Comparison of ENCODE assay signal across 13 cellular contexts in the genomic region with DNA sequence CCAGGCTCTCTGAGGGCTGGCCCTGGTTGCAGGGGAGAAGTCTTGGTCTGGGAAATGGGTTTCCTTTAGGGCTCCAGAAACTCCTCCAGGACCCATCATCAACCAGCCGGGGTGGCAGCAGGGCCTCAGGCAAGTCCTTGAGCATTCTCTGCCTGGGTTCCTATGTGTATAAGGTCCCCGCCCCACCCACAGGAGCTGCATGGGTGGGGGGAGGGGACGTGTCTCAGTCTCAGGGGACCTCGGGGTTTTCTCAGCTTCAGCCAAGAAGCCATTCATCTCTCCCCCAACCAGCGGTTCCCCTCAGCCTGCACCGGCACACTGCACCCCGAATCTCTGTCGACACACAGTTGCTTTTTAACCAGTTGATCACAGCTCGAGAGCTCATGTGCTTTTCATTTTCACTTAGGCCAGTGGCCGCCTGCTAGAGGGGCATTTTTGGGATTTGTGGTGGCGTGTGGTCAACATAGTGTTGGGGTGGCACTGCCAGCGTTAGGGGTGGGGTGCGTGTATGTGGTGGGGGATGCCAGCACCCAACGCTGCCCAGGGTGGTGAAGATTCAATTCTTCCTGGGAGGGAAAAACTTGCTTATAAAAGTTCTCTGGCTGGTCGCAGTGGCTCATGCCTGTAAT. TPM values are rescaled to one million over a fixed set of nuclear protein-coding genes. Genes with fewer than 3 reads are reported as not detected.
DNase-seq lines count a peak whose midpoint lies in the region; ATAC-seq and TF ChIP-seq lines count a peak whose summit lies in the region.
"Had no signal": no experiment of that assay in that cellular context is flagged by ENCODE, and none has a peak within 500 bp of the region (broad histone marks: within the 10 kb centered on the region; RNA-seq: fewer than 3 reads in every experiment).

No MANE protein-coding gene starts in this region.

- no peak for TF ChIP-seq POLR2A in uterus (IDR thresholded peaks at IDR 0.05)

- H2BK5ac ChIP-seq in trophoblast cell (ENCODE audit: low read depth, low read length, poor library complexity), result no peak overlapping the region

- no peak overlapping the region for H4K12ac ChIP-seq in trophoblast cell (ENCODE audit: low read depth, low read length)

- H3K9me3 ChIP-seq in T-helper 17 cell (ENCODE audit: control insufficient read depth, low read length, poor library complexity, severe bottlenecking), result no peaks in the 10 kb centered on the region
- H3K9me3 ChIP-seq in uterus, result no peaks in the 10 kb centered on the region
- peaks cover 2% of the 10 kb centered on the region for H3K9me3 ChIP-seq in trophoblast cell (ENCODE audit: insufficient read depth, low read depth, low read length)
- H3K9me3 ChIP-seq: testis had no signal

- no peak overlapping the region for H3K4me2 ChIP-seq in trophoblast cell (ENCODE audit: low read length)

- H3K14ac ChIP-seq in trophoblast cell (ENCODE audit: low read length), result no peak overlapping the region

- H2BK120ac ChIP-seq in trophoblast cell (ENCODE audit: insufficient read depth, low read length, poor library complexity), result no peak overlapping the region

- no peak overlapping the region for H2AFZ ChIP-seq in trophoblast cell (ENCODE audit: insufficient read depth, low read length, poor library complexity)

- H3K27me3 ChIP-seq in uterus (peaks cover 0 to 35% of the 10 kb centered on the region in 2 donors), trophoblast cell (ENCODE audit: insufficient read depth, low read length) (peaks cover 32% of the 10 kb centered on the region)
- H3K27me3 ChIP-seq: testis had no signal

- no peak for ATAC-seq in T-helper 17 cell
- ATAC-seq in naive thymus-derived CD8-positive, alpha-beta T cell, result no peak

- no peak overlapping the region for H3K4ac ChIP-seq in trophoblast cell (ENCODE audit: low read depth, low read length)

- H3K4me1 ChIP-seq in uterus (no peaks in the 10 kb centered on the region), trophoblast cell (ENCODE audit: control insufficient read depth in 1 of 2, insufficient read depth in 2 of 2, low read length in 2 of 2) (no peaks in the 10 kb centered on the region)
- H3K4me1 ChIP-seq: testis had no signal

- DNase-seq in activated CD8-positive, alpha-beta memory T cell treated with anti-CD3 and anti-CD28 coated beads for 24 hours, result peak; percentile 71
- DNase-seq in activated CD8-positive, alpha-beta memory T cell treated with anti-CD3 and anti-CD28 coated beads, Interleukin-2, amount 50 U/mL, for 4 hours, result no peak
- DNase-seq in GM20000 (ENCODE audit: low spot score), result peak; percentile 80
- no peak for DNase-seq in T-helper 17 cell
- DNase-seq in naive thymus-derived CD8-positive, alpha-beta T cell, result peak in 1 of 10 donors; percentile 37
- DNase-seq in NK-92 treated with Interleukin-12 subunit alpha and Interleukin-12 subunit beta, amount 100 ng/mL, for 24 hours (lab: John Stamatoyannopoulos, UW), result no peak
- no peak for DNase-seq in uterus
- DNase-seq in trophoblast cell, result no peak
- DNase-seq: NCI-H1694 treated with DMSO at 0.1 percent for 48 hours; stimulated activated CD4-positive, alpha-beta T cell treated with anti-CD3 and anti-CD28 coated beads, Interleukin-4, amount 100 ng/mL, for 4 hours; testis had no signal

- no peak overlapping the region for H3K23ac ChIP-seq in trophoblast cell (ENCODE audit: low read length)

- H3K79me1 ChIP-seq in trophoblast cell (ENCODE audit: low read length), result no peaks in the 10 kb centered on the region

- H3K36me3 ChIP-seq in uterus, result no peaks in the 10 kb centered on the region
- H3K36me3 ChIP-seq in trophoblast cell (ENCODE audit: control insufficient read depth in 1 of 2, insufficient read depth in 2 of 2, low read length in 2 of 2), result no peaks in the 10 kb centered on the region

- H3K27ac ChIP-seq in uterus (no peak overlapping the region), trophoblast cell (ENCODE audit: low read depth, low read length) (no peak overlapping the region)
- H3K27ac ChIP-seq: testis had no signal

- H4K8ac ChIP-seq in trophoblast cell (ENCODE audit: low read depth, low read length), result no peak overlapping the region

- peak overlapping the region; percentile 89 for H3K4me3 Mint-ChIP-seq in T-helper 17 cell
- peak overlapping the region; percentile 56 to 89 (median 76) for H3K4me3 Mint-ChIP-seq in naive thymus-derived CD8-positive, alpha-beta T cell

- TF ChIP-seq CTCF in GM20000 (IDR thresholded peaks at IDR 0.05; ENCODE audit: extremely low read depth, missing control alignments) (no peak), uterus (IDR thresholded peaks at IDR 0.05) (no peak)

- peak overlapping the region; percentile 100 for H3K27ac Mint-ChIP-seq in T-helper 17 cell
- H3K27ac Mint-ChIP-seq in naive thymus-derived CD8-positive, alpha-beta T cell, result peak overlapping the region; percentile 45 to 100 (median 97)
- H3K27ac Mint-ChIP-seq: progenitor cell of endocrine pancreas had no signal

- intact Hi-C loops in uterus (cut with DNase I; ENCODE audit: low total_unique reads), result no loop called here

- no peak overlapping the region for H3K18ac ChIP-seq in trophoblast cell (ENCODE audit: low read length)

- no peak overlapping the region for H4K91ac ChIP-seq in trophoblast cell (ENCODE audit: low read depth, low read length)

- no peaks in the 10 kb centered on the region for H3K27me3 Mint-ChIP-seq in T-helper 17 cell
- no peaks in the 10 kb centered on the region for H3K27me3 Mint-ChIP-seq in naive thymus-derived CD8-positive, alpha-beta T cell

- no peak overlapping the region for H3K4me3 ChIP-seq in uterus
- no peak overlapping the region for H3K4me3 ChIP-seq in trophoblast cell (ENCODE audit: low read depth, low read length)
- H3K4me3 ChIP-seq: testis had no signal

- H2AK5ac ChIP-seq in trophoblast cell (ENCODE audit: low read length), result no peak overlapping the region

- H3K9me3 Mint-ChIP-seq in naive thymus-derived CD8-positive, alpha-beta T cell, result no peaks in the 10 kb centered on the region

- no peak overlapping the region for H3K9ac ChIP-seq in trophoblast cell (ENCODE audit: low read length)

- peaks cover 62% of the 10 kb centered on the region for H3K4me1 Mint-ChIP-seq in T-helper 17 cell
- peaks cover 40 to 88% (median 85%) of the 10 kb centered on the region in 4 donors for H3K4me1 Mint-ChIP-seq in naive thymus-derived CD8-positive, alpha-beta T cell

- H3K36me3 Mint-ChIP-seq in T-helper 17 cell (ENCODE audit: low read depth), result peaks cover 11% of the 10 kb centered on the region
- peaks cover 4 to 85% (median 19%) of the 10 kb centered on the region in 3 donors for H3K36me3 Mint-ChIP-seq in naive thymus-derived CD8-positive, alpha-beta T cell

- no peak overlapping the region for H2BK12ac ChIP-seq in trophoblast cell (ENCODE audit: low read length)

- no CpG with 5 or more reads among the region's 15 CpGs for WGBS in trophoblast cell (ENCODE audit: extremely low coverage, insufficient coverage, insufficient read length)

- no peaks in the 10 kb centered on the region for H3K79me2 ChIP-seq in trophoblast cell (ENCODE audit: control insufficient read depth, insufficient read depth, low read length, poor library complexity)

- POLR2A ChIA-PET in naive thymus-derived CD8-positive, alpha-beta T cell (lab: Charles Lee), result interaction anchor here (0.8 to 11.0 kb wide), 3 partner anchors 14 to 76 kb away, joined by 3 to 290 read pairs (median 5); no protein-coding TSS in a partner anchor

RNA-seq across cellular contexts. Expression of a gene that starts 6.5 kb away (rescaled TPM):
- total RNA-seq in T-helper 17 cell (100 to 1,000 TPM; 186 to 243 TPM), uterus (1 to 10 TPM in 2 of 4 donors, under 1 TPM in 1, not detected in 1; 0.26 to 1.7 (median 1.6) TPM)
- 10 to 100 TPM; 87.1 to 95.3 TPM for total RNA-seq in naive thymus-derived CD8-positive, alpha-beta T cell
- polyA plus RNA-seq in naive thymus-derived CD8-positive, alpha-beta T cell, result 10 to 100 TPM; 22.0 to 64.0 (median 54.0) TPM
- polyA plus RNA-seq in trophoblast cell (2013), result 0.03 and 0.11 TPM in 2 replicates
- total RNA-seq: endothelial cell of umbilical vein, progenitor cell of endocrine pancreas had no signal
- polyA plus RNA-seq: endothelial cell of umbilical vein had no signal

Comparison
In these comparisons a context has a peak if more than half of its experiments do, and no peak if none do; other contexts are left out.
1. DNase-seq: peak in activated CD8-positive, alpha-beta memory T cell treated with anti-CD3 and anti-CD28 coated beads for 24 hours (single experiment) and GM20000 (single experiment); none in activated CD8-positive, alpha-beta memory T cell treated with anti-CD3 and anti-CD28 coated beads, Interleukin-2, amount 50 U/mL, for 4 hours (single experiment), T-helper 17 cell (0 of 3), NK-92 treated with Interleukin-12 subunit alpha and Interleukin-12 subunit beta, amount 100 ng/mL, for 24 hours (single experiment), uterus (0 of 2) and trophoblast cell (0 of 2).
2. RNA of a gene that starts 6.5 kb away (total RNA-seq): 186 to 243 TPM in T-helper 17 cell and 87.1 to 95.3 TPM in naive thymus-derived CD8-positive, alpha-beta T cell; 0.26 to 1.7 TPM in uterus; every median in the first group is over 10 times any median in the second.